Comparison of ENCODE assay signal across 14 cellular contexts in the genomic region with DNA sequence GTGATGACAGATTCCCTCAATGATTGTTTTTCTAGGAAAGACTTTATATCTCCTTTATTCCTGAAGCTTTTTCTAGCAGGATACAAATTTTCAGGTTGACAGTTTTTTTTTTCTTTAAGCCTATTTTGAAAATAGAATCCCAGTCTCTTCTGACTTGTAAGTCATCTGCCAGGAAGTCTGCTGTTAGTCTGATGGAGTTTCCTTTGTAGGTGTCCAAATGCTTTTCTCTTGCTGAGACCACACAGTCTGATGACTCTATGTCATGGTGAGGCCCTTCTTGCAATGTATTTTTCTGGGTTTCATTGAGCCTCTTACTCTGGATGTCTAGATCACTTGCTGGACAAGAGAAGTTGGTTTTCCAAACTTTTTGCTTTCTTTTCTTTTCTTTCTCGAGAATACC.
"Had no signal": no experiment of that assay in that cellular context is flagged by ENCODE, and none has a peak within 500 bp of the region (broad histone marks: within the 10 kb centered on the region; RNA-seq: fewer than 3 reads in every experiment).

No MANE protein-coding gene starts in this region.

- H3K9me3 ChIP-seq: colonic mucosa, pancreas, SJSA1 had no signal

- H3K27me3 Mint-ChIP-seq: activated CD8-positive, alpha-beta memory T cell treated with anti-CD3 and anti-CD28 coated beads, Interleukin-2, amount 10 ng/mL, durations not matched to agents 7 days and 5 days had no signal

- H3K36me3 ChIP-seq: colonic mucosa, pancreas, uterus had no signal

- H3K27ac ChIP-seq: colonic mucosa, gastroesophageal sphincter, pancreas, SJSA1, tibial artery, uterus had no signal

- H3K27me3 ChIP-seq: colonic mucosa, gastroesophageal sphincter, pancreas, SJSA1, tibial artery, uterus had no signal

- ATAC-seq: activated CD8-positive, alpha-beta memory T cell treated with anti-CD3 and anti-CD28 coated beads, Interleukin-2, amount 10 ng/mL, durations not matched to agents 7 days and 5 days; gastroesophageal sphincter; left ventricle myocardium superior; pancreas had no signal

- DNase-seq: activated CD4-positive, alpha-beta T cell treated with anti-CD3 and anti-CD28 coated beads for 4 hours; activated CD8-positive, alpha-beta memory T cell treated with anti-CD3 and anti-CD28 coated beads, Interleukin-2, amount 10 ng/mL, durations not matched to agents 7 days and 5 days; caudate nucleus; colonic mucosa; effector CD4-positive, alpha-beta T cell; left ventricle myocardium superior; pancreas; stimulated activated CD4-positive, alpha-beta T cell treated with anti-CD3 and anti-CD28 coated beads, Interleukin-4, amount 100 ng/mL, for 1 hour; stimulated activated CD8-positive, alpha-beta memory T cell treated with anti-CD3 and anti-CD28 coated beads, Interleukin-4, amount 100 ng/mL, for 48 hours; T1000; tibial artery; uterus had no signal

- H3K27ac Mint-ChIP-seq: activated CD8-positive, alpha-beta memory T cell treated with anti-CD3 and anti-CD28 coated beads, Interleukin-2, amount 10 ng/mL, durations not matched to agents 7 days and 5 days had no signal

- H3K4me3 Mint-ChIP-seq: activated CD8-positive, alpha-beta memory T cell treated with anti-CD3 and anti-CD28 coated beads, Interleukin-2, amount 10 ng/mL, durations not matched to agents 7 days and 5 days had no signal

- H3K4me3 ChIP-seq: colonic mucosa, gastroesophageal sphincter, pancreas, SJSA1, tibial artery, uterus had no signal

- H3K4me1 ChIP-seq: colonic mucosa, pancreas, SJSA1, uterus had no signal
